1 cellular context compared by ENCODE assay signal in genomic region chr3:197406266-197406665, GRCh38.
TF ChIP-seq lines count a peak whose summit lies in the region.

No MANE protein-coding gene starts in this region.

TF ChIP-seq in IMR-90, 13 proteins besides CTCF, POLR2A, EP300 and RAD21 (continued from another document):
- TF ChIP-seq ELK1 (IDR thresholded peaks at IDR 0.05; ENCODE audit: borderline replicate concordance, low read depth, low read length) (no peak), SMC3 (IDR thresholded peaks at IDR 0.05; ENCODE audit: low read depth, low read length) (no peak), BHLHE40 (IDR thresholded peaks at IDR 0.05; ENCODE audit: low read depth, low read length) (no peak), NFE2L2 (IDR thresholded peaks at IDR 0.05; ENCODE audit: low read depth, low read length) (no peak), MXI1 (IDR thresholded peaks at IDR 0.05; ENCODE audit: borderline replicate concordance, low read depth, low read length) (no peak), RFX5 (IDR thresholded peaks at IDR 0.05; ENCODE audit: low read depth, low read length) (no peak), FOS (IDR thresholded peaks at IDR 0.05; ENCODE audit: low read depth, low read length) (no peak), MAZ (IDR thresholded peaks at IDR 0.05; ENCODE audit: borderline replicate concordance, low read depth, low read length) (no peak)
TF ChIP-seq in IMR-90: peak in this region for 0.
